8 cellular contexts compared by ENCODE assay signal in the genomic region with DNA sequence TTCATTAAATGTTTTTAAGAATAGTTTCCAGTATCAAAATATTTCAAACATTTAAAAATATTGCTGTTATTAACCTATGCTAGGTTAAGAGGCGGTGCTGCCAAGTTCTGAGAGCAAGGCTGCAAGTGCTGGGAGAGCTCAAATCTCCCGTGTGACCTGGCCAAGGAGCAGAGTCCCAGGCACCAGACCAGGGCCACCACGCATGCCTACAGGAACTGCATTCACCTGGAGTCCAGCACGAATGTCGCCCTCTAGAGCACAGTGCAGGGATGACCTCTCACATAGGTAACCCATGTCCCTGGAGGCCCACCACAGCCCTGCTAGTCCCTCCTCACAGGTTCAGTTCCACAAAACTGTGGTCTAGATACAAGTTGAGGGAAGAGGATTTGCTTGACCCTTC.
DNase-seq lines count a peak whose midpoint lies in the region; ATAC-seq and TF ChIP-seq lines count a peak whose summit lies in the region.

No MANE protein-coding gene starts in this region.

- ATAC-seq in GM19035 (IDR thresholded peaks at IDR 0.05; ENCODE audit: unreplicated experiment): peak; percentile 89
- peak; percentile 56 for ATAC-seq in HG03045 (IDR thresholded peaks at IDR 0.05; ENCODE audit: unreplicated experiment)
- ATAC-seq in naive thymus-derived CD4-positive, alpha-beta T cell: peak; percentile 64

- H3K36me3 ChIP-seq in GM06990 (ENCODE audit: control insufficient read depth, insufficient read depth, low read length) (no peaks in the 10 kb centered on the region), SU-DHL-6 (ENCODE audit: low read length) (no peaks in the 10 kb centered on the region), tibial artery (no peaks in the 10 kb centered on the region)
- no peaks in the 10 kb centered on the region for H3K36me3 ChIP-seq in naive thymus-derived CD4-positive, alpha-beta T cell (ENCODE audit: control insufficient read depth in 2 of 3, insufficient read depth in 3 of 3, low read length in 3 of 3)

- H3K27me3 Mint-ChIP-seq in naive thymus-derived CD4-positive, alpha-beta T cell: peaks cover 0 to 17% (median 9%) of the 10 kb centered on the region in 5 donors

- H3K9me3 Mint-ChIP-seq in naive thymus-derived CD4-positive, alpha-beta T cell: peaks cover 0 to 22% (median 4%) of the 10 kb centered on the region in 11 donors

- H4K20me1 ChIP-seq in SU-DHL-6 (ENCODE audit: low read depth, low read length): no peaks in the 10 kb centered on the region

- no peaks in the 10 kb centered on the region; the same call in 1 of the 2 replicates for H3K9me2 ChIP-seq in SU-DHL-6 (replicated peaks; ENCODE audit: insufficient read depth, low read length)

- H3K4me2 ChIP-seq in SU-DHL-6 (ENCODE audit: low read depth, low read length, poor library complexity, severe bottlenecking): no peak overlapping the region

- no peak overlapping the region for H2AFZ ChIP-seq in SU-DHL-6 (ENCODE audit: low read depth, low read length, severe bottlenecking)

- H3K36me3 Mint-ChIP-seq in naive thymus-derived CD4-positive, alpha-beta T cell: no peaks in the 10 kb centered on the region

- POLR2A ChIA-PET in naive thymus-derived CD4-positive, alpha-beta T cell (lab: Charles Lee): no interaction called here

- H3K79me2 ChIP-seq in SU-DHL-6 (ENCODE audit: insufficient read depth, low read length): no peaks in the 10 kb centered on the region

- DNase-seq in GM06990 (ENCODE audit: extremely low read depth, insufficient read length): no peak
- DNase-seq in naive thymus-derived CD4-positive, alpha-beta T cell: no peak
- no peak for DNase-seq in NCI-H1436 treated with DMSO at 0.1 percent for 48 hours (lab: John Stamatoyannopoulos, UW)
- DNase-seq in NCI-H226: no peak
- DNase-seq in tibial artery: no peak

- H3K4me1 Mint-ChIP-seq in naive thymus-derived CD4-positive, alpha-beta T cell: peaks cover 0 to 13% (median 11%) of the 10 kb centered on the region in 7 donors

- H3K9ac ChIP-seq in SU-DHL-6 (ENCODE audit: low read length): no peak overlapping the region

- H3K9me3 ChIP-seq in SU-DHL-6 (ENCODE audit: insufficient read depth, low read length) (no peaks in the 10 kb centered on the region), tibial artery (peaks cover 0 to 6% (median 0%) of the 10 kb centered on the region in 3 donors)
- no peaks in the 10 kb centered on the region for H3K9me3 ChIP-seq in naive thymus-derived CD4-positive, alpha-beta T cell (ENCODE audit: control insufficient read depth in 2 of 3, low read length in 3 of 3)

- H3K27ac Mint-ChIP-seq in naive thymus-derived CD4-positive, alpha-beta T cell: no peak overlapping the region

- CTCF ChIA-PET in naive thymus-derived CD4-positive, alpha-beta T cell (lab: Charles Lee): no interaction called here

- H3K27me3 ChIP-seq in GM06990 (replicated peaks; ENCODE audit: control insufficient read depth, insufficient read depth, low read length) (peaks cover 2% of the 10 kb centered on the region), SU-DHL-6 (ENCODE audit: low read length) (no peaks in the 10 kb centered on the region), tibial artery (no peaks in the 10 kb centered on the region)
- no peaks in the 10 kb centered on the region for H3K27me3 ChIP-seq in naive thymus-derived CD4-positive, alpha-beta T cell (ENCODE audit: control insufficient read depth in 2 of 2, insufficient read depth in 2 of 2, low read length in 2 of 2)

- H3K4me3 ChIP-seq in GM06990 (replicated peaks; ENCODE audit: low read depth, low read length) (no peak overlapping the region), SU-DHL-6 (ENCODE audit: insufficient read depth, low read length, poor library complexity, severe bottlenecking) (no peak overlapping the region), tibial artery (no peak overlapping the region)
- no peak overlapping the region for H3K4me3 ChIP-seq in naive thymus-derived CD4-positive, alpha-beta T cell (ENCODE audit: low read length)

- H3F3A ChIP-seq in SU-DHL-6 (ENCODE audit: insufficient read depth): no peaks in the 10 kb centered on the region

- no peak overlapping the region for H3K4me3 Mint-ChIP-seq in naive thymus-derived CD4-positive, alpha-beta T cell

- TF ChIP-seq CTCF in GM06990 (IDR thresholded peaks at IDR 0.05; ENCODE audit: insufficient read depth, low read length, poor library complexity, severe bottlenecking) (peak; percentile 72), SU-DHL-6 (IDR thresholded peaks at IDR 0.05; ENCODE audit: insufficient read depth, low read length, poor library complexity, severe bottlenecking) (peak; percentile 40), tibial artery (IDR thresholded peaks at IDR 0.05) (no peak)

- H3K27ac ChIP-seq in SU-DHL-6 (ENCODE audit: low read depth, low read length): no peak overlapping the region
- no peak overlapping the region for H3K27ac ChIP-seq in naive thymus-derived CD4-positive, alpha-beta T cell (ENCODE audit: low read depth, low read length)
- H3K27ac ChIP-seq in tibial artery: no peak overlapping the region

- intact Hi-C loops in naive thymus-derived CD4-positive, alpha-beta T cell (cut with micrococcal nuclease): no loop called here
- intact Hi-C loops in tibial artery (cut with DNase I; ENCODE audit: low total_unique reads): no loop called here

- no peaks in the 10 kb centered on the region for H3K4me1 ChIP-seq in naive thymus-derived CD4-positive, alpha-beta T cell (ENCODE audit: control insufficient read depth in 2 of 2, insufficient read depth in 2 of 2, low read length in 2 of 2)
- H3K4me1 ChIP-seq in tibial artery: no peaks in the 10 kb centered on the region

Comparison
In these comparisons a context has a peak if more than half of its experiments do, and no peak if none do; other contexts are left out.
1. CTCF ChIP-seq: peak in GM06990 (single experiment) and SU-DHL-6 (single experiment); none in tibial artery (0 of 2).
2. Peak in every context shown above with its lines, with median percentiles within 50 percentile points of each other: ATAC-seq.